11 cellular contexts compared by ENCODE assay signal in genomic region chr16:85436207-85436606, GRCh38.
DNase-seq lines count a peak whose midpoint lies in the region; ATAC-seq and TF ChIP-seq lines count a peak whose summit lies in the region.
"Had no signal": no experiment of that assay in that cellular context is flagged by ENCODE, and none has a peak within 500 bp of the region (broad histone marks: within the 10 kb centered on the region; RNA-seq: fewer than 3 reads in every experiment).

No MANE protein-coding gene starts in this region.

- H3K9ac ChIP-seq in BLaER1: peak overlapping the region; percentile 63

- H2AFZ ChIP-seq in hepatocyte: no peak overlapping the region

- intact Hi-C loops in Panc1 (cut with micrococcal nuclease; ENCODE audit: unreplicated experiment): no loop called here
- intact Hi-C loops in sciatic nerve (cut with DNase I): no loop called here

- CTCF ChIA-PET in Panc1 (lab: Charles Lee): interaction anchor here (0.6 kb wide), 1 partner anchor 134 kb away, joined by 4 read pairs; no protein-coding TSS in a partner anchor

- POLR2A ChIA-PET in Panc1 (lab: Charles Lee): no interaction called here

- H3K4me3 ChIP-seq in BLaER1: 0 out of 2 replicates have a peak overlapping the region, but pooled peaks have one; percentile 32
- no peak overlapping the region for H3K4me3 ChIP-seq in Panc1 (ENCODE audit: low read depth in 2 of 2, low read length in 2 of 2)
- no peak overlapping the region for H3K4me3 ChIP-seq in hepatocyte
- H3K4me3 ChIP-seq in HAP-1: no peak overlapping the region
- H3K4me3 ChIP-seq: right lobe of liver had no signal

- no peaks in the 10 kb centered on the region for H3K79me2 ChIP-seq in hepatocyte

- H3K27ac ChIP-seq in BLaER1: peak overlapping the region; percentile 84
- H3K27ac ChIP-seq in Panc1 (ENCODE audit: low read length): no peak overlapping the region
- H3K27ac ChIP-seq in hepatocyte: peak overlapping the region; percentile 83
- H3K27ac ChIP-seq: right lobe of liver had no signal

- H3K4me1 ChIP-seq in BLaER1 (peaks cover 93% of the 10 kb centered on the region), Panc1 (ENCODE audit: control insufficient read depth, insufficient read depth, low read length) (peaks cover 4% of the 10 kb centered on the region; the same call in 1 of the 2 replicates), hepatocyte (ENCODE audit: insufficient read depth) (peaks cover 29% of the 10 kb centered on the region), HAP-1 (peaks cover 19% of the 10 kb centered on the region)
- H3K4me1 ChIP-seq: right lobe of liver had no signal

- H3K9me3 ChIP-seq in BLaER1 (no peaks in the 10 kb centered on the region), Panc1 (ENCODE audit: control insufficient read depth, insufficient read depth, low read depth, low read length) (no peaks in the 10 kb centered on the region), hepatocyte (ENCODE audit: low read depth) (no peaks in the 10 kb centered on the region), HAP-1 (no peaks in the 10 kb centered on the region)
- H3K9me3 ChIP-seq: right lobe of liver had no signal

- peak overlapping the region; percentile 89 for H3K4me2 ChIP-seq in BLaER1
- H3K4me2 ChIP-seq in hepatocyte: peak overlapping the region; percentile 64

- no peaks in the 10 kb centered on the region for H3K9me2 ChIP-seq in hepatocyte (replicated peaks; ENCODE audit: insufficient read depth)

- H3K27me3 ChIP-seq in BLaER1 (no peaks in the 10 kb centered on the region), Panc1 (ENCODE audit: control insufficient read depth, insufficient read depth, low read length) (no peaks in the 10 kb centered on the region), hepatocyte (no peaks in the 10 kb centered on the region), HAP-1 (ENCODE audit: low read depth) (no peaks in the 10 kb centered on the region)
- H3K27me3 ChIP-seq: right lobe of liver had no signal

- in situ Hi-C loops in Panc1 (cut with HindIII; ENCODE audit: low pct_unique_long_range_greater_than_20kb, low sequenced_read_pairs) (no loop called here), HAP-1 (cut with MboI; ENCODE audit: low sequenced_read_pairs) (no loop called here)

- peak; percentile 45; the same call in 1 of the 2 replicates for ATAC-seq in Panc1
- ATAC-seq in sciatic nerve: peak; percentile 48
- ATAC-seq in GM19023 (IDR thresholded peaks at IDR 0.05; ENCODE audit: unreplicated experiment): no peak
- no peak for ATAC-seq in GM21786 (IDR thresholded peaks at IDR 0.05; ENCODE audit: unreplicated experiment)

- 78% methylated on average over 9 of the region's 9 CpGs for WGBS in hepatocyte (ENCODE audit: low lambda C conversion rate, missing lambda C conversion rate)

- DNase-seq in Panc1 (ENCODE audit: low read depth, low spot score) (no peak), hepatocyte (ENCODE audit: low spot score) (no peak), sciatic nerve (ENCODE audit: low spot score) (no peak), HAP-1 (ENCODE audit: low spot score in 2 of 2) (no peak), DMS79 (lab: John Stamatoyannopoulos, UW) (no peak)
- DNase-seq: midbrain, right lobe of liver, SHP77 had no signal

- H3K36me3 ChIP-seq in BLaER1: no peaks in the 10 kb centered on the region
- no peaks in the 10 kb centered on the region for H3K36me3 ChIP-seq in Panc1 (ENCODE audit: control insufficient read depth, insufficient read depth, low read length)
- H3K36me3 ChIP-seq in hepatocyte (replicated peaks; ENCODE audit: insufficient read depth, low read depth): no peaks in the 10 kb centered on the region
- H3K36me3 ChIP-seq in HAP-1 (replicated peaks): no peaks in the 10 kb centered on the region
- H3K36me3 ChIP-seq: right lobe of liver had no signal

- no peaks in the 10 kb centered on the region for H4K20me1 ChIP-seq in BLaER1
- H4K20me1 ChIP-seq in hepatocyte (ENCODE audit: insufficient read depth, poor library complexity, severe bottlenecking): no peaks in the 10 kb centered on the region

- no TSS peak for BruUV-seq in Panc1 (replicated peaks; lab: Mats Ljungman, UMichigan)

- no peak for TF ChIP-seq CTCF in Panc1 (IDR thresholded peaks at IDR 0.05)
- TF ChIP-seq CTCF in hepatocyte (IDR thresholded peaks at IDR 0.05; ENCODE audit: poor library complexity): no peak

Comparison
In these comparisons a context has a peak if more than half of its experiments do, and no peak if none do; other contexts are left out.
1. ATAC-seq: peak in Panc1 (single experiment) and sciatic nerve (single experiment); none in GM19023 (single experiment) and GM21786 (single experiment).